ENCODE assay signal across 9 cellular contexts in the genomic region with DNA sequence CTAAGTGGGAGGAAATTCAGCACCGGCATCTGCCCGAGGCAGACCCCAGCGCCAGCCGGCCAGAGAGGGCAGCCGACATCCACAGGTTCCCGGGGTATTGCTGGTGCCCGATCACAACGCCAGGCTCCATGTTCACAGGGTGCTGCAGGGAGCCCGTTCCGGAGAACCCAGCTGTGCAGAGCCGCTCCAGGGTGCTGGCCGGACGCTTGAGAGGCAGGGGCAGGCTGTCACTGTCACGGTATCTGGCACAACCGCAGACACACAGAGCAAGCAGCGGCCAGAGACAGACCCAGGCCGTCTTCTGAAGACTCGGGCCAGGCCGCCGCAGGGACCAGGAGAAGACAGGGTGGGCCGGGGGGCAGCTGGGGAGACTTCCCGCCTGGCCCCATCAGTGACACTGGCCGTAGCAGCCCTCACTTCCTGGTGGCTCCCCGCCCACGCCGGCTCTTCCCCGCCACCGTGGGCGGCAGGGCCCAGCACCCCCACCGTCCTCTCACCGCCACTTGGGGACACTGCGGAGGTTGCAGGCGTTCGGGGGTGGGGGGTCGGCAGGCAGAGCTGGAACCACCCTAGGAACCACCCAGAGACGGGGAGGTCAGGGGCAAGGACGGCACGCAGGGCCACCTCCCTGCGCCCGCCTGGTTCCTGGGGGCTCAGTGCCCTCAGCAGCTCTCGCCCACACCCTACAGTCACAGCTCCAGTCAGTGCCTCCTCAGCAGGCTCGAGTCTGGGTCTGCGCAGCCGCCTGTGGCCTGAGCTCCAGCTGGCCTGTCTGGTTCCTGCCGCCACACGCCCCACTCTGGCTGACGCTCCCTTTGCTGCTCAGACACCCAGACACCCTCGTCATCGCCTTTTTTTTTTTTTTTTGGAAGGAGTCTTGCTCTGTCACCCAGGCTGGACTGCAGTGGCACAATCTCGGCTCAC. TPM values are rescaled to one million over a fixed set of nuclear protein-coding genes. Genes with fewer than 3 reads are reported as not detected.
DNase-seq lines count a peak whose midpoint lies in the region; ATAC-seq, FAIRE-seq and TF ChIP-seq lines count a peak whose summit lies in the region.
"Had no signal": no experiment of that assay in that cellular context is flagged by ENCODE, and none has a peak within 500 bp of the region (broad histone marks: within the 10 kb centered on the region; RNA-seq: fewer than 3 reads in every experiment).

No MANE protein-coding gene starts in this region.

- ATAC-seq in left lobe of liver = peak; percentile 4
- peak in 1 of 2 donors; percentile 17 for ATAC-seq in upper lobe of left lung (ENCODE audit: low FRiP score in 2 of 2)

- H3K4me3 ChIP-seq in upper lobe of left lung = peak overlapping the region in 1 of 4 donors; percentile 19

- no peak for TF ChIP-seq POLR2A in upper lobe of left lung (IDR thresholded peaks at IDR 0.05)

- intact Hi-C loops in activated naive CD4-positive, alpha-beta T cell treated with anti-CD3 and anti-CD28 coated beads for 36 hours (cut with micrococcal nuclease) = no loop called here

- no peaks in the 10 kb centered on the region for H3K9me3 Mint-ChIP-seq in activated naive CD4-positive, alpha-beta T cell treated with anti-CD3 and anti-CD28 coated beads for 36 hours

- H3K27ac ChIP-seq in angular gyrus (ENCODE audit: low read depth, low read length) (peak overlapping the region; percentile 55), upper lobe of left lung (peak overlapping the region; percentile 60 to 93 (median 88))

- CTCF ChIA-PET in activated naive CD4-positive, alpha-beta T cell treated with anti-CD3 and anti-CD28 coated beads for 36 hours (lab: Charles Lee) = interaction anchor here (1.2 kb wide), 1 partner anchor 18 kb away, joined by 3 read pairs; no protein-coding TSS in a partner anchor

- peaks cover 56% of the 10 kb centered on the region for H3K4me1 Mint-ChIP-seq in activated naive CD4-positive, alpha-beta T cell treated with anti-CD3 and anti-CD28 coated beads for 36 hours (ENCODE audit: low read depth)

- H3K27me3 Mint-ChIP-seq in activated naive CD4-positive, alpha-beta T cell treated with anti-CD3 and anti-CD28 coated beads for 36 hours (ENCODE audit: low read depth) = no peaks in the 10 kb centered on the region

- peaks cover 0 to 19% (median 4%) of the 10 kb centered on the region in 4 donors for H3K36me3 ChIP-seq in upper lobe of left lung

- no peak for TF ChIP-seq CTCF in upper lobe of left lung (IDR thresholded peaks at IDR 0.05)
- no peak for TF ChIP-seq CTCF in D721Med (IDR thresholded peaks at IDR 0.05; ENCODE audit: insufficient read depth, missing control alignments)

- peak overlapping the region; percentile 98 for H3K27ac Mint-ChIP-seq in activated naive CD4-positive, alpha-beta T cell treated with anti-CD3 and anti-CD28 coated beads for 36 hours

- H3K4me3 Mint-ChIP-seq in activated naive CD4-positive, alpha-beta T cell treated with anti-CD3 and anti-CD28 coated beads for 36 hours = peak overlapping the region; percentile 99

- DNase-seq in activated naive CD4-positive, alpha-beta T cell treated with anti-CD3 and anti-CD28 coated beads for 36 hours = no peak
- no peak for DNase-seq in activated naive CD4-positive, alpha-beta T cell (lab: John Stamatoyannopoulos, UW)
- DNase-seq in left lobe of liver (ENCODE audit: low spot score) = no peak
- DNase-seq in upper lobe of left lung = peak in 1 of 2 donors; percentile 85
- DNase-seq in dedifferentiated amniotic fluid mesenchymal stem cell (ENCODE audit: extremely low spot score) = no peak
- no peak for DNase-seq in D721Med (ENCODE audit: insufficient read length, low spot score)
- DNase-seq in NCI-H1694 (lab: John Stamatoyannopoulos, UW) = no peak
- DNase-seq: NCI-H1092 treated with DMSO at 0.1 percent for 48 hours had no signal

- WGBS in upper lobe of left lung, 2 donors = 58 to 63% methylated on average over 33 to 44 of the region's 50 CpGs

- no peak for FAIRE-seq in D721Med (lab: Jason Lieb, UNC)

- no peaks in the 10 kb centered on the region for H3K9me3 ChIP-seq in upper lobe of left lung

- H3K4me1 ChIP-seq in upper lobe of left lung = peaks cover 47 to 79% (median 53%) of the 10 kb centered on the region in 4 donors

- H3K27me3 ChIP-seq in upper lobe of left lung = no peaks in the 10 kb centered on the region

- peaks cover 35% of the 10 kb centered on the region for H3K36me3 Mint-ChIP-seq in activated naive CD4-positive, alpha-beta T cell treated with anti-CD3 and anti-CD28 coated beads for 36 hours (ENCODE audit: low read depth)

- TF ChIP-seq EP300 in upper lobe of left lung (IDR thresholded peaks at IDR 0.05) = no peak

RNA-seq across cellular contexts. Expression of a gene that starts 3.8 kb away (rescaled TPM):
- total RNA-seq in activated naive CD4-positive, alpha-beta T cell treated with anti-CD3 and anti-CD28 coated beads for 36 hours = 100 to 1,000 TPM in 1 of 2 experiments, 10 to 100 TPM in 1; 99.5 to 108 TPM
- total RNA-seq in left lobe of liver = 22.2 TPM
- 100 to 1,000 TPM in 1 of 6 donors, 10 to 100 TPM in 5; 36.7 to 106 (median 66.3) TPM for total RNA-seq in upper lobe of left lung

RNA-seq across cellular contexts. Expression of a gene that starts 17.0 kb away (rescaled TPM):
- total RNA-seq in activated naive CD4-positive, alpha-beta T cell treated with anti-CD3 and anti-CD28 coated beads for 36 hours = 1 to 10 TPM; 9.3 to 9.8 TPM
- 4.3 TPM for total RNA-seq in left lobe of liver
- total RNA-seq in upper lobe of left lung = 100 to 1,000 TPM; 109 to 335 (median 197) TPM

RNA-seq across cellular contexts. Expression of a gene that starts 19.5 kb away (rescaled TPM):
- total RNA-seq in activated naive CD4-positive, alpha-beta T cell treated with anti-CD3 and anti-CD28 coated beads for 36 hours = not detected
- total RNA-seq in left lobe of liver = 0.30 TPM
- total RNA-seq in upper lobe of left lung = 1 to 10 TPM in 3 of 6 donors, under 1 TPM in 2, not detected in 1; 0.40 to 6.3 (median 1.2) TPM

RNA-seq across cellular contexts. Expression of a gene that starts 25.8 kb away (rescaled TPM):
- total RNA-seq in activated naive CD4-positive, alpha-beta T cell treated with anti-CD3 and anti-CD28 coated beads for 36 hours = 10 to 100 TPM; 63.8 to 65.6 TPM
- total RNA-seq in left lobe of liver (51.8 TPM), upper lobe of left lung (10 to 100 TPM; 26.7 to 86.5 (median 50.9) TPM)

RNA-seq across cellular contexts. Expression of a gene that starts 36.1 kb away (rescaled TPM):
- total RNA-seq in activated naive CD4-positive, alpha-beta T cell treated with anti-CD3 and anti-CD28 coated beads for 36 hours = not detected
- total RNA-seq in left lobe of liver (not detected), upper lobe of left lung (under 1 TPM in 2 of 6 donors, not detected in 4; 0.37 to 0.46 TPM)

Comparison
In these comparisons a context has a peak if more than half of its experiments do, and no peak if none do; other contexts are left out.
1. RNA of a gene that starts 17.0 kb away (total RNA-seq): 109 to 335 TPM in upper lobe of left lung; 9.3 to 9.8 TPM in activated naive CD4-positive, alpha-beta T cell treated with anti-CD3 and anti-CD28 coated beads for 36 hours and 4.3 TPM in left lobe of liver (single experiment); every median in the first group is over 10 times any median in the second.